18 cellular contexts compared by ENCODE assay signal in the genomic region with DNA sequence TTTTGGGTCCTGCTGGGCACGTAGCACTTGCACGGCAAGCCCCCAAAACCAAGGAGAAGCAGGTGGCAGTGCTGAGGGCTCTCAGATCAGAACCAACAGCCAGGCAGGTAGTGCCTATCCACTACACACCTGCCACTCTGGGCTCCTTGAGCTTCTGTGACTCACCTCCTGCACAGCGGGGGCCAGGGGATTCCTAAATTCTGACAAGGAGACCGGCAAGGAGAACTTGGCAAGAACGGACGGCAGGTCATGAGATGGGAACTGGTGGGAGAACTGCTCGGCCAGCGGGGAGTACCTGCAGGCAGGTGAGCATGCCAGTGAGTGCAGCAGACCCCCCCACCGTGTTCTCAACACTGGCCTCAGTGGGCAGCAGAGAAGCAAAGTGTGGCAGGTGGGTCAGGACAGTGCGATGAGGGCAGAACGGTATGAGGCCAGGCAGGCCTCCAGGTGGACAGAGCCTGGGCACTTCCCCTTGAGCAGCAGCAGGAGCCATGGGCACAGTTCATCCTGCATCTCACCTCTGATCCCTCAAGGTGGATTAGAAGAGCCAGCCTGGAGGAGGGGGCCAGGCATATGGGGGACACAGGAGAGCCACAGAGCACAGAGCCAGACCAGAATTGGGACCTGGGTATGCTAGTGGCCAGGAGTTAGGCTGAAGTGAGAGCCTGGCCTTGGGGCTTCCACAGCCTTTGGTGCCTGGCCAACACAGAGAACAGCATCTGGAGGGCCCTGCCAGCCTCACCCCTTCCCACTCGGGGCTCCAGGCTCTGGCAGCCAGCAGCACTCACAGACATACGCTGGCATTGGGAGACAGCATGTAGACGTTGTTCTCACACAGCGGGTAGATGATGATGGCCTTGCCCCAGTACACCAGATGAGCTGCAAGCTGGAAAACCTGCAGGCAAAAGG. TPM values are rescaled to one million over a fixed set of nuclear protein-coding genes. Genes with fewer than 3 reads are reported as not detected.
DNase-seq lines count a peak whose midpoint lies in the region; ATAC-seq and TF ChIP-seq lines count a peak whose summit lies in the region.
"Had no signal": no experiment of that assay in that cellular context is flagged by ENCODE, and none has a peak within 500 bp of the region (broad histone marks: within the 10 kb centered on the region; RNA-seq: fewer than 3 reads in every experiment).

No MANE protein-coding gene starts in this region.

- CTCF ChIA-PET in activated CD4-positive, alpha-beta T cell treated with anti-CD3 and anti-CD28 coated beads, Interleukin-2, amount 10 ng/mL, durations not matched to agents 7 days and 5 days (lab: Charles Lee) = interaction anchor here (1.1 to 8.8 kb wide), 3 partner anchors 16 to 26 kb away, joined by 3 to 169 read pairs (median 5); a partner anchor contains a TSS

- intact Hi-C loops in Right ventricle myocardium inferior (cut with DNase I) = no loop called here
- intact Hi-C loops in heart left ventricle (cut with DNase I) = no loop called here
- intact Hi-C loops in dorsolateral prefrontal cortex (cut with DNase I) = no loop called here
- intact Hi-C loops in activated CD4-positive, alpha-beta T cell treated with anti-CD3 and anti-CD28 coated beads, Interleukin-2, amount 10 ng/mL, durations not matched to agents 24 days and 14 days (cut with micrococcal nuclease) = no loop called here

- peaks cover 19% of the 10 kb centered on the region for H3K36me3 Mint-ChIP-seq in activated CD4-positive, alpha-beta T cell treated with anti-CD3 and anti-CD28 coated beads, Interleukin-2, amount 10 ng/mL, durations not matched to agents 24 days and 14 days (ENCODE audit: low read depth)
- H3K36me3 Mint-ChIP-seq in activated CD4-positive, alpha-beta T cell treated with anti-CD3 and anti-CD28 coated beads, Interleukin-2, amount 10 ng/mL, durations not matched to agents 7 days and 5 days (ENCODE audit: low read depth) = peaks cover 5% of the 10 kb centered on the region
- H3K36me3 Mint-ChIP-seq: natural killer cell had no signal

- no peak for ATAC-seq in Right ventricle myocardium inferior
- ATAC-seq in heart left ventricle = no peak
- ATAC-seq: activated CD8-positive, alpha-beta T cell treated with anti-CD3 and anti-CD28 coated beads for 36 hours; activated T-cell treated with anti-CD3 and anti-CD28 coated beads, Interleukin-2, amount 50 U/mL, for 72 hours; foreskin keratinocyte; natural killer cell had no signal

- TF ChIP-seq POLR2A in heart left ventricle (IDR thresholded peaks at IDR 0.05) = no peak
- no peak for TF ChIP-seq POLR2A in tibial nerve (IDR thresholded peaks at IDR 0.05)

- H3K4me3 Mint-ChIP-seq in activated CD4-positive, alpha-beta T cell treated with anti-CD3 and anti-CD28 coated beads, Interleukin-2, amount 10 ng/mL, durations not matched to agents 24 days and 14 days = no peak overlapping the region
- H3K4me3 Mint-ChIP-seq in activated CD4-positive, alpha-beta T cell treated with anti-CD3 and anti-CD28 coated beads, Interleukin-2, amount 10 ng/mL, durations not matched to agents 7 days and 5 days = no peak overlapping the region
- H3K4me3 Mint-ChIP-seq: activated CD8-positive, alpha-beta T cell treated with anti-CD3 and anti-CD28 coated beads for 36 hours; activated T-cell treated with anti-CD3 and anti-CD28 coated beads, Interleukin-2, amount 50 U/mL, for 72 hours; CD4-positive, alpha-beta memory T cell; central memory CD8-positive, alpha-beta T cell; natural killer cell had no signal

- peaks cover 5% of the 10 kb centered on the region for H3K4me1 Mint-ChIP-seq in activated CD4-positive, alpha-beta T cell treated with anti-CD3 and anti-CD28 coated beads, Interleukin-2, amount 10 ng/mL, durations not matched to agents 24 days and 14 days
- H3K4me1 Mint-ChIP-seq in activated CD4-positive, alpha-beta T cell treated with anti-CD3 and anti-CD28 coated beads, Interleukin-2, amount 10 ng/mL, durations not matched to agents 7 days and 5 days = peaks cover 7% of the 10 kb centered on the region

- peak overlapping the region in 2 of 12 donors; percentile 58 for H3K27ac ChIP-seq in heart left ventricle
- H3K27ac ChIP-seq in dorsolateral prefrontal cortex = peak overlapping the region in 55 of 59 donors; percentile 9 to 85 (median 76)
- H3K27ac ChIP-seq in tibial nerve = peak overlapping the region; percentile 38 to 80 (median 57)
- H3K27ac ChIP-seq: foreskin keratinocyte, HL-60 had no signal

- TF ChIP-seq CTCF in heart left ventricle (IDR thresholded peaks at IDR 0.05) (no peak), dorsolateral prefrontal cortex (IDR thresholded peaks at IDR 0.05 in 54 of 56, conservative IDR thresholded peaks at IDR 0.05 in 2 of 56; ENCODE audit: low read depth in 1 of 56, partially characterized antibody in 56 of 56) (no peak), tibial nerve (IDR thresholded peaks at IDR 0.05) (no peak)

- no peaks in the 10 kb centered on the region for H3K27me3 ChIP-seq in heart left ventricle
- H3K27me3 ChIP-seq in dorsolateral prefrontal cortex = no peaks in the 10 kb centered on the region
- no peaks in the 10 kb centered on the region for H3K27me3 ChIP-seq in tibial nerve
- H3K27me3 ChIP-seq: foreskin keratinocyte had no signal

- POLR2A ChIA-PET in activated CD4-positive, alpha-beta T cell treated with anti-CD3 and anti-CD28 coated beads, Interleukin-2, amount 10 ng/mL, durations not matched to agents 7 days and 5 days (lab: Charles Lee) = interaction anchor here (0.6 kb wide), 1 partner anchor 1058 kb away, joined by 3 read pairs; no protein-coding TSS in a partner anchor

- WGBS in heart left ventricle, 4 donors = 82 to 87% (median 84%) methylated on average over 13 to 15 of the region's 15 CpGs
- WGBS in tibial nerve, 2 donors = 84 to 90% methylated on average over 12 to 15 of the region's 15 CpGs

- H3K4me3 ChIP-seq in heart left ventricle (no peak overlapping the region), dorsolateral prefrontal cortex (no peak overlapping the region), tibial nerve (no peak overlapping the region)
- H3K4me3 ChIP-seq: lung, smooth muscle cell had no signal

- H3K36me3 ChIP-seq in heart left ventricle (peaks cover 0 to 48% (median 27%) of the 10 kb centered on the region in 9 donors), tibial nerve (peaks cover 0 to 50% (median 14%) of the 10 kb centered on the region in 3 donors)

- no peaks in the 10 kb centered on the region for H3K9me3 Mint-ChIP-seq in activated CD4-positive, alpha-beta T cell treated with anti-CD3 and anti-CD28 coated beads, Interleukin-2, amount 10 ng/mL, durations not matched to agents 24 days and 14 days
- H3K9me3 Mint-ChIP-seq in activated CD4-positive, alpha-beta T cell treated with anti-CD3 and anti-CD28 coated beads, Interleukin-2, amount 10 ng/mL, durations not matched to agents 7 days and 5 days = no peaks in the 10 kb centered on the region
- H3K9me3 Mint-ChIP-seq: activated CD8-positive, alpha-beta T cell treated with anti-CD3 and anti-CD28 coated beads for 36 hours; activated T-cell treated with anti-CD3 and anti-CD28 coated beads, Interleukin-2, amount 50 U/mL, for 72 hours; CD4-positive, alpha-beta memory T cell; central memory CD8-positive, alpha-beta T cell; natural killer cell had no signal

- H3K4me1 ChIP-seq in heart left ventricle (peaks cover 3 to 31% (median 15%) of the 10 kb centered on the region in 12 donors), tibial nerve (peaks cover 0 to 69% (median 13%) of the 10 kb centered on the region in 4 donors)
- H3K4me1 ChIP-seq: foreskin keratinocyte had no signal

- H3K27me3 Mint-ChIP-seq in activated CD4-positive, alpha-beta T cell treated with anti-CD3 and anti-CD28 coated beads, Interleukin-2, amount 10 ng/mL, durations not matched to agents 24 days and 14 days = no peaks in the 10 kb centered on the region
- H3K27me3 Mint-ChIP-seq in activated CD4-positive, alpha-beta T cell treated with anti-CD3 and anti-CD28 coated beads, Interleukin-2, amount 10 ng/mL, durations not matched to agents 7 days and 5 days = no peaks in the 10 kb centered on the region
- H3K27me3 Mint-ChIP-seq: activated CD8-positive, alpha-beta T cell treated with anti-CD3 and anti-CD28 coated beads for 36 hours; CD4-positive, alpha-beta memory T cell; central memory CD8-positive, alpha-beta T cell; progenitor cell of endocrine pancreas had no signal

- DNase-seq in Right ventricle myocardium inferior (ENCODE audit: missing footprints) (peak; percentile 37), heart left ventricle (no peak), dorsolateral prefrontal cortex (no peak), tibial nerve (ENCODE audit: low spot score in 2 of 2) (no peak)
- DNase-seq in activated CD4-positive, alpha-beta T cell treated with anti-CD3 and anti-CD28 coated beads, Interleukin-2, amount 10 ng/mL, durations not matched to agents 24 days and 14 days = no peak
- no peak for DNase-seq in activated CD4-positive, alpha-beta T cell treated with anti-CD3 and anti-CD28 coated beads, Interleukin-2, amount 10 ng/mL, durations not matched to agents 7 days and 5 days
- DNase-seq: activated CD8-positive, alpha-beta T cell treated with anti-CD3 and anti-CD28 coated beads for 36 hours; activated T-cell treated with anti-CD3 and anti-CD28 coated beads, Interleukin-2, amount 50 U/mL, for 72 hours; CD4-positive, alpha-beta memory T cell; foreskin keratinocyte; Karpas-422; natural killer cell; NCI-H526 treated with DMSO at 0.1 percent for 48 hours had no signal

- no peak overlapping the region for H3K27ac Mint-ChIP-seq in activated CD4-positive, alpha-beta T cell treated with anti-CD3 and anti-CD28 coated beads, Interleukin-2, amount 10 ng/mL, durations not matched to agents 24 days and 14 days
- H3K27ac Mint-ChIP-seq in activated CD4-positive, alpha-beta T cell treated with anti-CD3 and anti-CD28 coated beads, Interleukin-2, amount 10 ng/mL, durations not matched to agents 7 days and 5 days = no peak overlapping the region
- H3K27ac Mint-ChIP-seq: activated CD8-positive, alpha-beta T cell treated with anti-CD3 and anti-CD28 coated beads for 36 hours; activated T-cell treated with anti-CD3 and anti-CD28 coated beads, Interleukin-2, amount 50 U/mL, for 72 hours; natural killer cell had no signal

- no peak for TF ChIP-seq EP300 in tibial nerve (IDR thresholded peaks at IDR 0.05)

- H3K9me3 ChIP-seq in heart left ventricle (no peaks in the 10 kb centered on the region), tibial nerve (no peaks in the 10 kb centered on the region)

RNA-seq across cellular contexts. Expression of a gene that starts 14.7 kb away (rescaled TPM):
- total RNA-seq in Right ventricle myocardium inferior (37.2 TPM), heart left ventricle (10 to 100 TPM; 30.5 to 89.7 (median 38.6) TPM), dorsolateral prefrontal cortex (10 to 100 TPM; 20.2 to 47.6 (median 32.5) TPM), tibial nerve (100 to 1,000 TPM in 2 of 4 donors, 10 to 100 TPM in 2; 74.3 to 190 (median 115) TPM)
- polyA plus RNA-seq in heart left ventricle = 10 to 100 TPM; 63.5 to 77.3 TPM
- total RNA-seq in activated CD4-positive, alpha-beta T cell treated with anti-CD3 and anti-CD28 coated beads, Interleukin-2, amount 10 ng/mL, durations not matched to agents 24 days and 14 days = 68.4 and 72.6 TPM in 2 replicates
- 10 to 100 TPM; 47.2 to 52.6 TPM for total RNA-seq in activated CD4-positive, alpha-beta T cell treated with anti-CD3 and anti-CD28 coated beads, Interleukin-2, amount 10 ng/mL, durations not matched to agents 7 days and 5 days

RNA-seq across cellular contexts. Expression of a gene that starts 20.3 kb away (rescaled TPM):
- total RNA-seq in Right ventricle myocardium inferior (24.5 TPM), heart left ventricle (10 to 100 TPM; 17.4 to 30.6 (median 22.7) TPM), dorsolateral prefrontal cortex (10 to 100 TPM in 97 of 120 experiments, 1 to 10 TPM in 23; 4.6 to 37.2 (median 13.1) TPM), tibial nerve (100 to 1,000 TPM in 3 of 4 donors, 10 to 100 TPM in 1; 92.7 to 157 (median 137) TPM)
- 10 to 100 TPM; 23.9 to 45.8 TPM for polyA plus RNA-seq in heart left ventricle
- total RNA-seq in activated CD4-positive, alpha-beta T cell treated with anti-CD3 and anti-CD28 coated beads, Interleukin-2, amount 10 ng/mL, durations not matched to agents 24 days and 14 days = 0.26 and 0.76 TPM in 2 replicates
- under 1 TPM in 1 of 2 experiments, not detected in 1; 0.10 TPM for total RNA-seq in activated CD4-positive, alpha-beta T cell treated with anti-CD3 and anti-CD28 coated beads, Interleukin-2, amount 10 ng/mL, durations not matched to agents 7 days and 5 days
- total RNA-seq: CD4-positive, alpha-beta memory T cell had no signal
- polyA plus RNA-seq: CD4-positive, alpha-beta memory T cell had no signal

RNA-seq across cellular contexts. Expression of a gene that starts 39.1 kb away (rescaled TPM):
- 80.7 TPM for total RNA-seq in Right ventricle myocardium inferior
- total RNA-seq in heart left ventricle = 100 to 1,000 TPM in 1 of 9 donors, 10 to 100 TPM in 8; 41.6 to 105 (median 56.5) TPM
- polyA plus RNA-seq in heart left ventricle = 100 to 1,000 TPM in 1 of 2 donors, 10 to 100 TPM in 1; 65.2 to 127 TPM
- total RNA-seq in dorsolateral prefrontal cortex = 10 to 100 TPM; 25.7 to 84.8 (median 55.9) TPM
- 10 to 100 TPM in 3 of 4 donors, 1 to 10 TPM in 1; 9.3 to 21.6 (median 15.7) TPM for total RNA-seq in tibial nerve
- 97.7 and 99.9 TPM in 2 replicates for total RNA-seq in activated CD4-positive, alpha-beta T cell treated with anti-CD3 and anti-CD28 coated beads, Interleukin-2, amount 10 ng/mL, durations not matched to agents 24 days and 14 days
- total RNA-seq in activated CD4-positive, alpha-beta T cell treated with anti-CD3 and anti-CD28 coated beads, Interleukin-2, amount 10 ng/mL, durations not matched to agents 7 days and 5 days = 10 to 100 TPM; 41.1 to 45.6 TPM

RNA-seq across cellular contexts. Expression of a gene that starts 39.3 kb away (rescaled TPM):
- 11.3 TPM for total RNA-seq in Right ventricle myocardium inferior
- 10 to 100 TPM in 7 of 9 donors, 1 to 10 TPM in 2; 4.1 to 14.4 (median 11.5) TPM for total RNA-seq in heart left ventricle
- polyA plus RNA-seq in heart left ventricle = 10 to 100 TPM; 10.9 to 20.3 TPM
- total RNA-seq in dorsolateral prefrontal cortex = 10 to 100 TPM in 118 of 120 experiments, 1 to 10 TPM in 2; 8.3 to 24.2 (median 16.1) TPM
- 1 to 10 TPM in 3 of 4 donors, under 1 TPM in 1; 0.66 to 8.6 (median 3.1) TPM for total RNA-seq in tibial nerve
- 88.9 and 89.8 TPM in 2 replicates for total RNA-seq in activated CD4-positive, alpha-beta T cell treated with anti-CD3 and anti-CD28 coated beads, Interleukin-2, amount 10 ng/mL, durations not matched to agents 24 days and 14 days
- 10 to 100 TPM; 31.5 to 35.8 TPM for total RNA-seq in activated CD4-positive, alpha-beta T cell treated with anti-CD3 and anti-CD28 coated beads, Interleukin-2, amount 10 ng/mL, durations not matched to agents 7 days and 5 days

RNA-seq across cellular contexts. Expression of a gene that starts 45.8 kb away (rescaled TPM):
- total RNA-seq in Right ventricle myocardium inferior = 18.5 TPM
- total RNA-seq in heart left ventricle = 10 to 100 TPM; 12.9 to 29.4 (median 23.9) TPM
- polyA plus RNA-seq in heart left ventricle = 10 to 100 TPM; 15.5 to 25.6 TPM
- total RNA-seq in dorsolateral prefrontal cortex = 10 to 100 TPM; 32.5 to 94.6 (median 56.8) TPM
- total RNA-seq in tibial nerve = 10 to 100 TPM; 32.1 to 40.8 (median 36.7) TPM
- total RNA-seq in activated CD4-positive, alpha-beta T cell treated with anti-CD3 and anti-CD28 coated beads, Interleukin-2, amount 10 ng/mL, durations not matched to agents 24 days and 14 days = 52.9 and 53.8 TPM in 2 replicates
- total RNA-seq in activated CD4-positive, alpha-beta T cell treated with anti-CD3 and anti-CD28 coated beads, Interleukin-2, amount 10 ng/mL, durations not matched to agents 7 days and 5 days = 10 to 100 TPM; 37.7 to 38.9 TPM
